In the genomic region with DNA sequence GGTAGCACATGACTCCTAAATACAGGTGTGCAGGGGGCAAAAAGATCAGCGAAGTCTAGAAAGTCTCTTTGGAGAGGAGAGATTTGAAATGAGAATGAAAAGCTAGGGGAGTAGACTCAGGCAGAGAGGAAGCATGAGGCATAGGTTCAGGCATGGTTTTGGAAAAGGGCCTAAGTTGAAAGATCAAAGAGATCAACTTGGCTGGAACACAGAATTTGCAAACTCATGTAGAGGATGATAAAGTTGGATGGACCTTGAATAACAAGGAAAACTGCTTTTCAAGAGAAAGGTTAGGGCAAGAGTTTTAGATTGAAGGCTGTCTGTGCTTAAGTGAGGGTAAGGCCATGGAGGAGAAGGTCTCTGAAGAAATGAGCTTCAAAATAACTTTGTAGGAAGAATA, we compare ENCODE assay signal across 25 cellular contexts. TPM values are rescaled to one million over a fixed set of nuclear protein-coding genes. Genes with fewer than 3 reads are reported as not detected.
DNase-seq lines count a peak whose midpoint lies in the region; ATAC-seq, FAIRE-seq and TF ChIP-seq lines count a peak whose summit lies in the region.
"Had no signal": no experiment of that assay in that cellular context is flagged by ENCODE, and none has a peak within 500 bp of the region (broad histone marks: within the 10 kb centered on the region; RNA-seq: fewer than 3 reads in every experiment).

No MANE protein-coding gene starts in this region.

- H3K36me3 Mint-ChIP-seq in nephron progenitor cell (ENCODE audit: low read depth), result no peaks in the 10 kb centered on the region
- H3K36me3 Mint-ChIP-seq in effector memory CD8-positive, alpha-beta T cell (ENCODE audit: insufficient read depth), result peaks cover 2% of the 10 kb centered on the region
- H3K36me3 Mint-ChIP-seq: activated naive CD8-positive, alpha-beta T cell; CD4-positive, alpha-beta memory T cell; naive thymus-derived CD8-positive, alpha-beta T cell; stimulated activated memory B cell treated with anti-CD40 and anti-IgM and Interleukin-4, amounts not matched to agents 10 μg/mL and 1 μg/mL and 100 μg/mL, for 72 hours had no signal

- no peak for ATAC-seq in effector memory CD8-positive, alpha-beta T cell (replicated peaks)
- no peak for ATAC-seq in HG03159 (IDR thresholded peaks at IDR 0.05; ENCODE audit: unreplicated experiment)
- ATAC-seq: naive thymus-derived CD8-positive, alpha-beta T cell; stimulated activated memory B cell treated with anti-CD40 and anti-IgM and Interleukin-4, amounts not matched to agents 10 μg/mL and 1 μg/mL and 100 μg/mL, for 72 hours had no signal

- peak; percentile 10 for DNase-seq in MG63
- DNase-seq in bronchial epithelial cell (ENCODE audit: low read depth), result peak; percentile 35
- DNase-seq in nephron progenitor cell, result no peak
- no peak for DNase-seq in effector memory CD8-positive, alpha-beta T cell
- no peak for DNase-seq in NCI-H2171 (lab: John Stamatoyannopoulos, UW)
- DNase-seq: activated B cell treated with CpG ODN at 0.5 μM for 24 hours; activated CD8-positive, alpha-beta memory T cell treated with anti-CD3 and anti-CD28 coated beads, Interleukin-2, amount 50 U/mL, for 4 hours; aorta; CD4-positive, alpha-beta memory T cell; effector CD8-positive, alpha-beta T cell; EL; KG1; midbrain; naive thymus-derived CD8-positive, alpha-beta T cell; NCI-H1694 treated with DMSO at 0.1 percent for 48 hours; NCI-H69; spleen; stimulated activated CD4-positive, alpha-beta T cell treated with anti-CD3 and anti-CD28 coated beads, Interleukin-4, amount 100 ng/mL, for 1 hour had no signal

- H3K9me3 ChIP-seq in BLaER1 treated with 17β-estradiol and CSF1 and Interleukin-3, amounts not matched to agents 10 nM and 100 nM (replicated peaks in 1 of 11), result 0 out of 22 replicates have a peak, but pooled peaks cover 0 to 5% (median 0%) of the 10 kb centered on the region in 11 experiments
- H3K9me3 ChIP-seq in MG63, result no peaks in the 10 kb centered on the region
- H3K9me3 ChIP-seq: spleen, suprapubic skin had no signal

- no peak overlapping the region for H3K27ac ChIP-seq in BLaER1 treated with 17β-estradiol and CSF1 and Interleukin-3, amounts not matched to agents 10 nM and 100 nM
- H3K27ac ChIP-seq: spleen, suprapubic skin had no signal

- no peaks in the 10 kb centered on the region for H3K4me1 Mint-ChIP-seq in nephron progenitor cell
- H3K4me1 Mint-ChIP-seq in effector memory CD8-positive, alpha-beta T cell (ENCODE audit: low read depth in 2 of 2), result peaks cover 0 to 3% of the 10 kb centered on the region in 2 donors
- H3K4me1 Mint-ChIP-seq: activated B cell treated with CpG ODN at 0.5 μM for 24 hours; CD4-positive, alpha-beta memory T cell; naive thymus-derived CD8-positive, alpha-beta T cell; stimulated activated memory B cell treated with anti-CD40 and anti-IgM and Interleukin-4, amounts not matched to agents 10 μg/mL and 1 μg/mL and 100 μg/mL, for 72 hours had no signal

- no peak for TF ChIP-seq CTCF in bronchial epithelial cell (IDR thresholded peaks at IDR 0.05; ENCODE audit: insufficient read depth, low read length, severe bottlenecking)
- no peak for TF ChIP-seq CTCF in nephron progenitor cell (IDR thresholded peaks at IDR 0.05)

- H3K9me3 Mint-ChIP-seq in nephron progenitor cell, result no peaks in the 10 kb centered on the region
- no peaks in the 10 kb centered on the region for H3K9me3 Mint-ChIP-seq in effector memory CD8-positive, alpha-beta T cell
- H3K9me3 Mint-ChIP-seq: activated B cell treated with CpG ODN at 0.5 μM for 24 hours; CD4-positive, alpha-beta memory T cell; naive thymus-derived CD8-positive, alpha-beta T cell; stimulated activated memory B cell treated with anti-CD40 and anti-IgM and Interleukin-4, amounts not matched to agents 10 μg/mL and 1 μg/mL and 100 μg/mL, for 72 hours had no signal

- H3K27ac Mint-ChIP-seq in nephron progenitor cell, result peak overlapping the region; percentile 8
- H3K27ac Mint-ChIP-seq in effector memory CD8-positive, alpha-beta T cell, result no peak overlapping the region
- H3K27ac Mint-ChIP-seq: activated B cell treated with CpG ODN at 0.5 μM for 24 hours; activated naive CD8-positive, alpha-beta T cell; stimulated activated memory B cell treated with anti-CD40 and anti-IgM and Interleukin-4, amounts not matched to agents 10 μg/mL and 1 μg/mL and 100 μg/mL, for 72 hours had no signal

- peaks cover 7% of the 10 kb centered on the region for H3K27me3 Mint-ChIP-seq in nephron progenitor cell (ENCODE audit: low read depth, poor library complexity)
- H3K27me3 Mint-ChIP-seq in effector memory CD8-positive, alpha-beta T cell, result no peaks in the 10 kb centered on the region
- H3K27me3 Mint-ChIP-seq: activated naive CD8-positive, alpha-beta T cell; CD4-positive, alpha-beta memory T cell had no signal

- peaks cover 0 to 17% (median 0%) of the 10 kb centered on the region in 11 experiments; a peak in 3 of 22 replicates for H4K20me1 ChIP-seq in BLaER1 treated with 17β-estradiol and CSF1 and Interleukin-3, amounts not matched to agents 10 nM and 100 nM

- H3K36me3 ChIP-seq in BLaER1 treated with 17β-estradiol and CSF1 and Interleukin-3, amounts not matched to agents 10 nM and 100 nM, result no peaks in the 10 kb centered on the region
- no peaks in the 10 kb centered on the region for H3K36me3 ChIP-seq in MG63
- no peaks in the 10 kb centered on the region for H3K36me3 ChIP-seq in bronchial epithelial cell (ENCODE audit: control insufficient read depth, insufficient read depth, low read length)
- H3K36me3 ChIP-seq: spleen, suprapubic skin had no signal

- FAIRE-seq in bronchial epithelial cell (lab: Jason Lieb, UNC), result no peak
- FAIRE-seq: HTR-8/SVneo, islet of Langerhans had no signal

- H3K4me2 ChIP-seq in BLaER1 treated with 17β-estradiol and CSF1 and Interleukin-3, amounts not matched to agents 10 nM and 100 nM, result peak overlapping the region in 9 of 11 experiments; percentile 37 to 77 (median 70); a peak in 15 of 22 replicates

- no peak overlapping the region for H3K4me3 Mint-ChIP-seq in nephron progenitor cell
- H3K4me3 Mint-ChIP-seq in effector memory CD8-positive, alpha-beta T cell, result no peak overlapping the region
- H3K4me3 Mint-ChIP-seq: activated B cell treated with CpG ODN at 0.5 μM for 24 hours; activated naive CD8-positive, alpha-beta T cell; CD4-positive, alpha-beta memory T cell; naive thymus-derived CD8-positive, alpha-beta T cell; stimulated activated memory B cell treated with anti-CD40 and anti-IgM and Interleukin-4, amounts not matched to agents 10 μg/mL and 1 μg/mL and 100 μg/mL, for 72 hours had no signal

- no peak overlapping the region for H3K9ac ChIP-seq in BLaER1 treated with 17β-estradiol and CSF1 and Interleukin-3, amounts not matched to agents 10 nM and 100 nM

- no peak overlapping the region for H3K4me3 ChIP-seq in BLaER1 treated with 17β-estradiol and CSF1 and Interleukin-3, amounts not matched to agents 10 nM and 100 nM
- no peak overlapping the region for H3K4me3 ChIP-seq in MG63
- no peak overlapping the region for H3K4me3 ChIP-seq in bronchial epithelial cell (ENCODE audit: low read depth, low read length)
- H3K4me3 ChIP-seq: spleen, suprapubic skin had no signal

- H3K4me1 ChIP-seq in BLaER1 treated with 17β-estradiol and CSF1 and Interleukin-3, amounts not matched to agents 10 nM and 100 nM, result peaks cover 7 to 28% (median 23%) of the 10 kb centered on the region in 10 experiments; a peak in 18 of 20 replicates
- H3K4me1 ChIP-seq: spleen had no signal

- peaks cover 0 to 100% (median 0%) of the 10 kb centered on the region in 11 experiments; a peak in 9 of 22 replicates for H3K27me3 ChIP-seq in BLaER1 treated with 17β-estradiol and CSF1 and Interleukin-3, amounts not matched to agents 10 nM and 100 nM
- H3K27me3 ChIP-seq in MG63, result no peaks in the 10 kb centered on the region
- no peaks in the 10 kb centered on the region for H3K27me3 ChIP-seq in bronchial epithelial cell (ENCODE audit: control insufficient read depth, insufficient read depth, low read length)
- H3K27me3 ChIP-seq: suprapubic skin had no signal

RNA-seq across cellular contexts. Expression of a gene that starts 47.4 kb away (rescaled TPM):
- total RNA-seq in MG63 (2014; rRNA removed; shearing (Covaris generic); ENCODE audit: low replicate concordance), result 80.9 and 92.4 TPM in 2 replicates
- total RNA-seq in bronchial epithelial cell, result 38.9 and 40.0 TPM in 2 replicates

Comparison
In these comparisons a context has a peak if more than half of its experiments do, and no peak if none do; other contexts are left out.
1. DNase-seq: peak in MG63 (single experiment) and bronchial epithelial cell (single experiment); none in nephron progenitor cell (single experiment), effector memory CD8-positive, alpha-beta T cell (0 of 3) and NCI-H2171 (single experiment).